1 cellular context compared by ENCODE assay signal in genomic region chr16:84054916-84055315, GRCh38.
TF ChIP-seq lines count a peak whose summit lies in the region.

No MANE protein-coding gene starts in this region.

TF ChIP-seq in HEK293, 187 proteins besides CTCF, POLR2A, EP300 and RAD21 (continued from another document):
- TF ChIP-seq KLF9 (tag by site-specific recombination; IDR thresholded peaks at IDR 0.05; ENCODE audit: low read depth) = peak; percentile 41; the same call in 1 of the 2 replicates
